In genomic region chr2:8628179-8628869, GRCh38 we compare ENCODE assay signal across 1 cellular context.
TF ChIP-seq lines count a peak whose summit lies in the region.

No MANE protein-coding gene starts in this region.

TF ChIP-seq in SK-N-SH, 30 proteins besides CTCF, POLR2A, EP300 and RAD21 (continued from another document):
- no peak for TF ChIP-seq TEAD4 (IDR thresholded peaks at IDR 0.05; ENCODE audit: borderline replicate concordance, insufficient read depth)
